13 cellular contexts compared by ENCODE assay signal in the genomic region with DNA sequence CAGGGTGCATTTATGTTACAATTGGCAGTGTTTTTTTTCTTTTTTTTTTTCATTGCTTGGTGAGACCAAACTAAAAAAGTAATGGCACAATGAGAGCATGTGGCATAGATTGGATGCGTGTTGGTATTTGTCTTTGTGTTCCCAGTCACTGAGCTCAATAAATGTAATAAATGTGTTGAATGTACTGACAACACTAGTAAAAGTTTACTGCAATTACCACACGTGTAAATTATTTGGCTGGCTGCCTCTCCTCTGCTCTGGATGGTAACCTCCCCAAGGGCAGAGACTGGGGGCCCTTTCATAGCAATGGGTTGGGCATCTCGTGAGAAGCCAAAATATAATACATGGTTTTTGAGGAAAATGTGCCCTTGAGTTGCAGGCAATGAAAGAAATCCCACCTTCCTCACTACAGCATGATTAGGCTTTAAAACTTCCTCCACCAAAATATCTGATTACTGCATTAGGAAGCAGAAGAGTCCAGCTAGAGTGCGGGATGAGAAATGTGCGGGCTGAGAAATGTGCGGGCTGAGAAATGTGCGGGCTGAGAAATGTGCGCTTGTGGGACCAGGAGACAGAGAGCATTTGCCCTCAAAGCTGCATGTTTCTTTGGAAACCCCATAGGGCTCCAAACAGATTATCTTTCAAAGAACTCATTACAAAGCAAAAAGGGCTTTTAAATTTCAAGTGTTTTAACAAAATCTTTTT.
"Had no signal": no experiment of that assay in that cellular context is flagged by ENCODE, and none has a peak within 500 bp of the region (broad histone marks: within the 10 kb centered on the region; RNA-seq: fewer than 3 reads in every experiment).

No MANE protein-coding gene starts in this region.

- H3K27ac Mint-ChIP-seq: memory B cell had no signal

- H3K9me3 ChIP-seq: pancreas, SK-N-SH had no signal

- H3K4me3 Mint-ChIP-seq: memory B cell had no signal

- DNase-seq: activated CD4-positive, alpha-beta T cell treated with anti-CD3 and anti-CD28 coated beads for 1 hour; activated CD8-positive, alpha-beta memory T cell treated with anti-CD3 and anti-CD28 coated beads for 24 hours; activated effector memory CD4-positive, alpha-beta T cell treated with Interleukin-2 at 50 U/mL for 16 hours; foreskin melanocyte; head of caudate nucleus; islet precursor cell; left ventricle myocardium inferior; pancreas; SK-N-SH; stimulated activated CD4-positive, alpha-beta T cell treated with anti-CD3 and anti-CD28 coated beads, Interleukin-2, amount 100 ng/mL, for 48 hours; stimulated activated naive CD4-positive, alpha-beta T cell treated with Interleukin-2 at 50 U/mL for 16 hours had no signal

- H3K4me1 Mint-ChIP-seq: memory B cell had no signal

- H3K4me3 ChIP-seq: ascending aorta, left ventricle myocardium inferior, pancreas had no signal

- H3K4me1 ChIP-seq: pancreas had no signal

- H3K27me3 ChIP-seq: ascending aorta, pancreas had no signal

- ATAC-seq: pancreas had no signal

- H3K27ac ChIP-seq: ascending aorta, left ventricle myocardium inferior, pancreas had no signal

- H3K36me3 Mint-ChIP-seq: memory B cell had no signal

- H3K36me3 ChIP-seq: ascending aorta, left ventricle myocardium inferior, pancreas had no signal
